ENCODE assay signal across 20 cellular contexts in the genomic region with DNA sequence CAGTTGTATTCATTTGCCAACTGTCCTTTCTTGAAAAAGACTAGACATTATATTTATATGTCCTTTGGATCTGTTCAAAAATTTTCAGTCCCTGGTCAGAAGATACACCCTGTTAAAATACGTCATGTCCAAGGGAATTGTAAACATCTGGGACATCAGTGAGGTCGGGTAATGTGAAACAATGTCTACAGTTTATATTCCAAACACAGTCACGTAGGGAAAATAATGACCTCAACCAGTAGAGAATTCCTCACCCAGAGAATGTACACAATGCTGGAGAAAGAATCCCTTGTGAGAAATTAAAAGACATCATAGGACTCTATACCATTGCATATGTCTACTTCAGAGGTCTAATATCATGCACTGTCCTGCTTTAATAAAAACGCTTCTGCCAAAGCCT.
"Had no signal": no experiment of that assay in that cellular context is flagged by ENCODE, and none has a peak within 500 bp of the region (broad histone marks: within the 10 kb centered on the region; RNA-seq: fewer than 3 reads in every experiment).

No MANE protein-coding gene starts in this region.

- ATAC-seq: effector memory CD8-positive, alpha-beta T cell; foreskin keratinocyte; mucosa of descending colon; naive thymus-derived CD8-positive, alpha-beta T cell; psoas muscle; right lobe of liver; stimulated activated effector memory CD8-positive, alpha-beta T cell treated with anti-CD3 and anti-CD28 coated beads, Interleukin-12 subunit alpha, Interleukin-12 subunit beta, amount 100 ng/mL, for 72 hours; stimulated activated naive CD8-positive, alpha-beta T cell treated with anti-CD3 and anti-CD28 coated beads, Interleukin-15, Interleukin-2, amounts not matched to agents 100 U/mL and 50 U/mL, for 24 hours had no signal

- H3K27me3 ChIP-seq: esophagus muscularis mucosa, neutrophil, right lobe of liver, suprapubic skin, thyroid gland, uterus had no signal

- H3K27ac ChIP-seq: epithelial cell of prostate, esophagus muscularis mucosa, foreskin keratinocyte, neutrophil, psoas muscle, right lobe of liver, suprapubic skin, thyroid gland, uterus had no signal

- DNase-seq: effector memory CD8-positive, alpha-beta T cell; foreskin keratinocyte; head of caudate nucleus; hippocampal formation; kidney glomerular epithelial cell; mucosa of descending colon; naive thymus-derived CD8-positive, alpha-beta T cell; psoas muscle; retina; right lobe of liver; stimulated activated CD4-positive, alpha-beta T cell treated with anti-CD3 and anti-CD28 coated beads, Interleukin-4, amount 100 ng/mL, for 1 hour; stimulated activated CD8-positive, alpha-beta memory T cell treated with anti-CD3 and anti-CD28 coated beads, Interleukin-4, amount 100 ng/mL, for 48 hours; stimulated activated naive CD8-positive, alpha-beta T cell treated with anti-CD3 and anti-CD28 coated beads, Interleukin-15, Interleukin-2, amounts not matched to agents 100 U/mL and 50 U/mL, for 24 hours; thyroid gland; uterus had no signal

- H3K9me3 ChIP-seq: esophagus muscularis mucosa, mucosa of descending colon, neutrophil, psoas muscle, right lobe of liver, suprapubic skin, thyroid gland, uterus had no signal

- H3K36me3 ChIP-seq: esophagus muscularis mucosa, neutrophil, right lobe of liver, suprapubic skin, thyroid gland, uterus had no signal

- H3K4me1 ChIP-seq: foreskin keratinocyte, psoas muscle, right lobe of liver, suprapubic skin, thyroid gland, uterus had no signal

- H3K4me3 ChIP-seq: esophagus muscularis mucosa, mucosa of descending colon, psoas muscle, right lobe of liver, suprapubic skin, thyroid gland, uterus had no signal
